Comparison of ENCODE assay signal across 8 cellular contexts in the genomic region with DNA sequence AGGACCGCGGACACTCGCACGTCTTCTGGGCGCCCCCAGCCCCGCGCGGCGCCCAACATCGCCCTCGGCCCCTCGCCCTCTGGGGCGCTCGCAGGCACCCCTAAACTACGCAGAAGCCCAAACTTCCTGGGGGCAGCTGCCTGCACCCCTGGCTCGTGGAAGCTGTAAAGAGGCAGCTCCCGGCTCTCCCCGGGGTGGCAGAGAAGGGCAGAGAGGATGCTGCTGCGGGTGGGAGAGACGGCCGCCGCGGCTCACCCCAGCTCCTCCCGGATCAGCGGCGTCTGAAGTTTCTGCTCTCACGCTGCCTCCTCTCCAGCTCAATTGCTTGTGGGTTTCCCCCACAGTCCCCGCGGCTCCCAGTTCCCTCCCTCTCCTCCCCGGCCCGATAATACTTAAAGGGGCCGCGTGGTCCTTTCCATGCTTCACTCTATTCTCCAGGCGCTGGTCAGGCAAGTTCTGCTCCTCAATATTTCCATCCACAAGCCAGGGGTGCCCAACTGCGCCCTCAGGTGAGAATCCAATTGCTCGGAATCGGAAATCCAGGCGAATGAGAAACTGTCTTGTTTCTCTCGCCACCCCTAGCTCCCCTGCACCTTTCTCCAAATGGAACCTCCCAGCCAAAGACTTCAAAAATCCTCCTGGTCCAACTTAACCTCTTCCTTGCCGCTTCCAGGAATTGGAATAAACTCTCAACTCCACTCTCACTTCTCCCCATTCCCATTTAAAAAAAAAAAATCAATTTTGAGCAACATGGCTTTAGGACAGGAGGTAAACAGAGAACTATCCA.
DNase-seq lines count a peak whose midpoint lies in the region; ATAC-seq and TF ChIP-seq lines count a peak whose summit lies in the region.

No MANE protein-coding gene starts in this region.

- H3K4me1 ChIP-seq in heart right ventricle (peaks cover 0 to 13% (median 5%) of the 10 kb centered on the region in 9 donors), ovary (ENCODE audit: insufficient read depth) (peaks cover 3% of the 10 kb centered on the region)

- H3K27ac ChIP-seq in angular gyrus (ENCODE audit: low read depth, low read length) (peak overlapping the region; percentile 98), heart right ventricle (peak overlapping the region; percentile 73 to 89 (median 81)), ovary (peak overlapping the region; percentile 89 to 91)

- intact Hi-C loops in heart right ventricle (cut with DNase I): loop anchor here in 1 of 10 donors (5.0 to 10.0 kb wide), 2 partner anchors 105 to 357 kb away; no protein-coding TSS in a partner anchor
- intact Hi-C loops in ovary (cut with DNase I): no loop called here

- 0 to 2% methylated on average over 39 to 40 of the region's 40 CpGs for WGBS in heart right ventricle, 2 donors
- 0 to 1% (median 1%) methylated on average over 27 to 40 of the region's 40 CpGs for WGBS in ovary, 3 donors

- TF ChIP-seq CTCF in heart right ventricle (IDR thresholded peaks at IDR 0.05): no peak
- peak in 2 of 3 donors; percentile 12 to 28 for TF ChIP-seq CTCF in ovary (IDR thresholded peaks at IDR 0.05)

- peak; percentile 45 for TF ChIP-seq POLR2A in ovary (IDR thresholded peaks at IDR 0.05)

- H3K4me3 ChIP-seq in heart right ventricle (peak overlapping the region; percentile 58 to 88 (median 68)), ovary (peak overlapping the region; percentile 89)

- peak; percentile 65 for ATAC-seq in HG02938 (IDR thresholded peaks at IDR 0.05; ENCODE audit: unreplicated experiment)
- ATAC-seq in heart right ventricle: peak; percentile 87 to 95 (median 90)
- ATAC-seq in HG02970 (IDR thresholded peaks at IDR 0.05; ENCODE audit: low FRiP score, unreplicated experiment): no peak
- no peak for ATAC-seq in GM21717 (IDR thresholded peaks at IDR 0.05; ENCODE audit: unreplicated experiment)

- peak; percentile 72 for DNase-seq in GM04503 (ENCODE audit: low read depth)
- peak; percentile 96 to 97 for DNase-seq in NCI-H524 (lab: John Stamatoyannopoulos, UW)
- peak; percentile 68 to 75 for DNase-seq in heart right ventricle
- peak; percentile 80 to 84 (median 83) for DNase-seq in ovary

- no peaks in the 10 kb centered on the region for H3K36me3 ChIP-seq in heart right ventricle
- H3K36me3 ChIP-seq in ovary: no peaks in the 10 kb centered on the region

- H3K27me3 ChIP-seq in heart right ventricle: peaks cover 0 to 39% (median 26%) of the 10 kb centered on the region in 7 donors
- H3K27me3 ChIP-seq in ovary: no peaks in the 10 kb centered on the region

- no peaks in the 10 kb centered on the region for H3K9me3 ChIP-seq in heart right ventricle
- no peaks in the 10 kb centered on the region for H3K9me3 ChIP-seq in ovary

- TF ChIP-seq EP300 in ovary (IDR thresholded peaks at IDR 0.05): no peak

Comparison
In these comparisons a context has a peak if more than half of its experiments do, and no peak if none do; other contexts are left out.
1. ATAC-seq: peak in HG02938 (single experiment) and heart right ventricle (8 of 8); none in HG02970 (single experiment) and GM21717 (single experiment).
2. CTCF ChIP-seq: peak in ovary (2 of 3); none in heart right ventricle (0 of 9).
3. Peak in every context shown above with its lines, with median percentiles within 50 percentile points of each other: DNase-seq and H3K27ac ChIP-seq.